ENCODE assay signal across 30 cellular contexts in the genomic region with DNA sequence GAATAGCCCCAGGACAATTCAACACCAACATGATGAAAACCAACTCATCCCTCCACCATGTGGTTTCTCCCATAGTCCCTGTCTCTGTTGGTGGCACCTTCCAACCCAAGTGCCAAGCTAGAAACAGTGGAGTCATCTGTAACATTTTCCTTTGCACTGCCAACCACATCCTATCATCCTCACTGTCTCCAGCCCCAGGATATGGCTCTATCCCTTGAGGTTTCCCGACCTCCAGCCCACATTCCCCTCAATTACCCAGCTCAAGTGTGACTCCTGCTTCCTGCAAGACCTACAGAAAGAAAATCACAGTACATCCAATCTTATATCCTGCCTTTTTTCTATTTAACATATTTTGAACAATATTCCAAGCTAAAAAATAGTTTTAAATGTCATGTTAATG. TPM values are rescaled to one million over a fixed set of nuclear protein-coding genes. Genes with fewer than 3 reads are reported as not detected.
"Had no signal": no experiment of that assay in that cellular context is flagged by ENCODE, and none has a peak within 500 bp of the region (broad histone marks: within the 10 kb centered on the region; RNA-seq: fewer than 3 reads in every experiment).

No MANE protein-coding gene starts in this region.

- DNase-seq: activated B cell treated with CpG ODN at 0.5 μM for 24 hours; activated CD4-positive, alpha-beta T cell treated with anti-CD3 and anti-CD28 coated beads for 48 hours; activated CD4-positive, alpha-beta T cell treated with anti-CD3 and anti-CD28 coated beads, Interleukin-2, amount 50 U/mL, for 1 hour; activated CD4-positive, alpha-beta T cell treated with anti-CD3 and anti-CD28 coated beads, Interleukin-2, amount 50 U/mL, for 48 hours; activated CD8-positive, alpha-beta T cell treated with anti-CD3 and anti-CD28 coated beads for 36 hours; activated effector memory CD4-positive, alpha-beta T cell treated with Interleukin-2 at 50 U/mL for 16 hours; activated gamma-delta T cell treated with Interleukin-2 at 50 U/mL for 16 hours; activated naive CD4-positive, alpha-beta T cell treated with anti-CD3 and anti-CD28 coated beads, Interleukin-2, amount 50 U/mL, for 16 hours; activated naive CD4-positive, alpha-beta T cell treated with Interleukin-2 at 50 U/mL for 16 hours; activated T-cell treated with anti-CD3 and anti-CD28 coated beads, Interleukin-2, amount 50 U/mL, for 4 hours; amniotic stem cell; anterior cingulate cortex; brain microvascular endothelial cell; caudate nucleus; cortex of kidney; dermis blood vessel endothelial cell; effector CD4-positive, alpha-beta T cell; effector memory CD8-positive, alpha-beta T cell; erythroblast; T-helper 2 cell had no signal

- H3K4me3 ChIP-seq: esophagus muscularis mucosa, gastroesophageal sphincter had no signal

- H3K27ac ChIP-seq: brain microvascular endothelial cell, esophagus muscularis mucosa, foreskin keratinocyte, gastroesophageal sphincter, VCaP had no signal

- H3K9me3 ChIP-seq: esophagus muscularis mucosa, gastroesophageal sphincter had no signal

- H3K4me1 ChIP-seq: esophagus muscularis mucosa, foreskin keratinocyte, gastroesophageal sphincter had no signal

- H3K36me3 ChIP-seq: brain microvascular endothelial cell, esophagus muscularis mucosa, gastroesophageal sphincter had no signal

- H3K27me3 ChIP-seq: brain microvascular endothelial cell, esophagus muscularis mucosa, foreskin keratinocyte, gastroesophageal sphincter had no signal

RNA-seq across cellular contexts. Expression of a gene that starts 24.2 kb away (rescaled TPM):
- total RNA-seq: activated B cell treated with CpG ODN at 0.5 μM for 24 hours; activated CD8-positive, alpha-beta T cell treated with anti-CD3 and anti-CD28 coated beads for 36 hours; activated T-cell treated with anti-CD3 and anti-CD28 coated beads, Interleukin-2, amount 50 U/mL, for 4 hours; activated T-helper 17 cell treated with anti-CD3 and anti-CD28 coated beads, Interleukin-2, amount 50 U/mL, for 72 hours; astrocyte; chondrocyte; dermis blood vessel endothelial cell; esophagus muscularis mucosa; foreskin keratinocyte; gastroesophageal sphincter; glomerular endothelial cell; T-helper 1 cell treated with Interleukin-12 subunit alpha and Interleukin-12 subunit beta and Interleukin-4 antibody, amounts not matched to agents 30 ng/mL and 1 ng/mL, for 36 hours had no signal
- polyA plus RNA-seq: adipose tissue, foreskin keratinocyte had no signal
